8 cellular contexts compared by ENCODE assay signal in genomic region chr6:160733045-160733646, GRCh38. TPM values are rescaled to one million over a fixed set of nuclear protein-coding genes. Genes with fewer than 3 reads are reported as not detected.
A peak's percentile ranks its signal among the peaks of the same experiment; 100 is the strongest.
DNase-seq lines count a peak whose midpoint lies in the region; ATAC-seq and TF ChIP-seq lines count a peak whose summit lies in the region.

No MANE protein-coding gene starts in this region.

- peak; percentile 84 for TF ChIP-seq CTCF in glutamatergic neuron (IDR thresholded peaks at IDR 0.05; ENCODE audit: partially characterized antibody, unreplicated experiment)

- no peak overlapping the region for H3K27ac ChIP-seq in CD4-positive, alpha-beta memory T cell (ENCODE audit: low read depth, low read length)

- H3K9me3 ChIP-seq in CD4-positive, alpha-beta memory T cell (ENCODE audit: control insufficient read depth in 1 of 2, low read length in 2 of 2) = no peaks in the 10 kb centered on the region

- CTCF ChIA-PET in CD4-positive, alpha-beta memory T cell (lab: Charles Lee; ENCODE audit: partially characterized antibody) = interaction anchor here (2.8 to 3.4 kb wide), 2 partner anchors 638 to 640 kb away, joined by 20 to 23 read pairs; no protein-coding TSS in a partner anchor

- H3K27ac Mint-ChIP-seq in CD4-positive, alpha-beta memory T cell = no peak overlapping the region
- no peak overlapping the region for H3K27ac Mint-ChIP-seq in glutamatergic neuron (ENCODE audit: unreplicated experiment)

- H3K4me1 Mint-ChIP-seq in CD4-positive, alpha-beta memory T cell = no peaks in the 10 kb centered on the region
- no peaks in the 10 kb centered on the region for H3K4me1 Mint-ChIP-seq in glutamatergic neuron (ENCODE audit: low read depth, unreplicated experiment)

- H3K4me3 ChIP-seq in CD4-positive, alpha-beta memory T cell (ENCODE audit: low read length in 2 of 2) = no peak overlapping the region

- ATAC-seq in GM18511 (IDR thresholded peaks at IDR 0.05; ENCODE audit: unreplicated experiment) (peak; percentile 78), HG02870 (IDR thresholded peaks at IDR 0.05; ENCODE audit: unreplicated experiment) (peak; percentile 53)

- intact Hi-C loops in CD4-positive, alpha-beta memory T cell (cut with micrococcal nuclease) = loop anchor here (5.0 kb wide), 1 partner anchor 259 kb away; the partner anchor contains the start of gene MAP3K4

- H3K27me3 ChIP-seq in CD4-positive, alpha-beta memory T cell (ENCODE audit: insufficient read depth, low read length) = no peaks in the 10 kb centered on the region

- H3K36me3 Mint-ChIP-seq in CD4-positive, alpha-beta memory T cell = no peaks in the 10 kb centered on the region
- no peaks in the 10 kb centered on the region for H3K36me3 Mint-ChIP-seq in glutamatergic neuron (ENCODE audit: unreplicated experiment)

- DNase-seq in CD4-positive, alpha-beta memory T cell = peak; percentile 11 to 44 (median 18)
- peak; percentile 69 for DNase-seq in NCI-H1105 treated with DMSO at 0.1 percent for 48 hours (lab: John Stamatoyannopoulos, UW)
- DNase-seq in activated CD4-positive, alpha-beta T cell treated with anti-CD3 and anti-CD28 coated beads, Interleukin-2, amount 50 U/mL, for 48 hours = peak; percentile 8 to 31
- peak; percentile 55 for DNase-seq in glutamatergic neuron
- peak; percentile 17 for DNase-seq in pulmonary artery endothelial cell (ENCODE audit: low read depth, low spot score)
- no peak for DNase-seq in epidermal melanocyte (ENCODE audit: insufficient read length, low spot score)

- peaks cover 4% of the 10 kb centered on the region in 2 donors for H3K27me3 Mint-ChIP-seq in CD4-positive, alpha-beta memory T cell
- H3K27me3 Mint-ChIP-seq in glutamatergic neuron (ENCODE audit: unreplicated experiment) = no peaks in the 10 kb centered on the region

- POLR2A ChIA-PET in CD4-positive, alpha-beta memory T cell (lab: Charles Lee; ENCODE audit: partially characterized antibody) = no interaction called here

- H3K36me3 ChIP-seq in CD4-positive, alpha-beta memory T cell (ENCODE audit: insufficient read depth, low read length) = no peaks in the 10 kb centered on the region

- no peaks in the 10 kb centered on the region for H3K4me1 ChIP-seq in CD4-positive, alpha-beta memory T cell (ENCODE audit: insufficient read depth, low read length)

- no peaks in the 10 kb centered on the region for H3K9me3 Mint-ChIP-seq in CD4-positive, alpha-beta memory T cell
- H3K9me3 Mint-ChIP-seq in glutamatergic neuron (ENCODE audit: unreplicated experiment) = no peaks in the 10 kb centered on the region

- no peak overlapping the region for H3K4me3 Mint-ChIP-seq in CD4-positive, alpha-beta memory T cell
- H3K4me3 Mint-ChIP-seq in glutamatergic neuron (ENCODE audit: unreplicated experiment) = no peak overlapping the region

RNA-seq across cellular contexts. Expression of gene PLG, which starts 31.1 kb away (rescaled TPM):
- under 1 TPM; 0.69 to 0.73 TPM for total RNA-seq in CD4-positive, alpha-beta memory T cell
- not detected for polyA plus RNA-seq in CD4-positive, alpha-beta memory T cell
- total RNA-seq in glutamatergic neuron (ENCODE audit: unreplicated experiment) (not detected), pulmonary artery endothelial cell (not detected in 2 replicates)
